ENCODE assay signal across 1 cellular context in the genomic region with DNA sequence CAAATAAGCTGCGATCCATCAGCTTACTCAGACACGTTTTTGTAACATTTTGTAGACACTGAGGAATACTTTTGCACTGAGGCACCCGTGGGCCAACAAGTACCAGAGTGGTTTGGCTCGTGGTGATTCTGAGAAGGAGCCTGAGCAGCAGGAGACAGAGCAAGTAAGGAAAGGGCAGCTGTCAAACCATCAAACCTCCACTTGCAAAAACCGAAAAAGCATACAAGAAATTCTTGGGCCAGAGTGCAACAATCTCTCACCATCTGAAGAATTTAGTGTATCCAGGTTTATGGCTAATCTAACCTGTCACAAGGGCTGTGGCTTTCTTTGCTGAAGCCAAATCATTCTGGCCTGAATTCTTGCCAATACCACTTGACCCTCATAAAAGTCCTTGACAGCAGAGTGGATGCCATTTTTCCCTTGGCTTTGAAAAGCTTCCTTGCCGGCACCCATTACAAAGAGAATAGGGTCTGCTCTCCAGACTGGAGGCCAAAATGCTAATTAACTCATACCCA.
TF ChIP-seq lines count a peak whose summit lies in the region.

No MANE protein-coding gene starts in this region.

TF ChIP-seq in GM23338, 12 proteins besides CTCF, POLR2A, EP300 and RAD21 (continued from another document):
- TF ChIP-seq, protein P1, sequence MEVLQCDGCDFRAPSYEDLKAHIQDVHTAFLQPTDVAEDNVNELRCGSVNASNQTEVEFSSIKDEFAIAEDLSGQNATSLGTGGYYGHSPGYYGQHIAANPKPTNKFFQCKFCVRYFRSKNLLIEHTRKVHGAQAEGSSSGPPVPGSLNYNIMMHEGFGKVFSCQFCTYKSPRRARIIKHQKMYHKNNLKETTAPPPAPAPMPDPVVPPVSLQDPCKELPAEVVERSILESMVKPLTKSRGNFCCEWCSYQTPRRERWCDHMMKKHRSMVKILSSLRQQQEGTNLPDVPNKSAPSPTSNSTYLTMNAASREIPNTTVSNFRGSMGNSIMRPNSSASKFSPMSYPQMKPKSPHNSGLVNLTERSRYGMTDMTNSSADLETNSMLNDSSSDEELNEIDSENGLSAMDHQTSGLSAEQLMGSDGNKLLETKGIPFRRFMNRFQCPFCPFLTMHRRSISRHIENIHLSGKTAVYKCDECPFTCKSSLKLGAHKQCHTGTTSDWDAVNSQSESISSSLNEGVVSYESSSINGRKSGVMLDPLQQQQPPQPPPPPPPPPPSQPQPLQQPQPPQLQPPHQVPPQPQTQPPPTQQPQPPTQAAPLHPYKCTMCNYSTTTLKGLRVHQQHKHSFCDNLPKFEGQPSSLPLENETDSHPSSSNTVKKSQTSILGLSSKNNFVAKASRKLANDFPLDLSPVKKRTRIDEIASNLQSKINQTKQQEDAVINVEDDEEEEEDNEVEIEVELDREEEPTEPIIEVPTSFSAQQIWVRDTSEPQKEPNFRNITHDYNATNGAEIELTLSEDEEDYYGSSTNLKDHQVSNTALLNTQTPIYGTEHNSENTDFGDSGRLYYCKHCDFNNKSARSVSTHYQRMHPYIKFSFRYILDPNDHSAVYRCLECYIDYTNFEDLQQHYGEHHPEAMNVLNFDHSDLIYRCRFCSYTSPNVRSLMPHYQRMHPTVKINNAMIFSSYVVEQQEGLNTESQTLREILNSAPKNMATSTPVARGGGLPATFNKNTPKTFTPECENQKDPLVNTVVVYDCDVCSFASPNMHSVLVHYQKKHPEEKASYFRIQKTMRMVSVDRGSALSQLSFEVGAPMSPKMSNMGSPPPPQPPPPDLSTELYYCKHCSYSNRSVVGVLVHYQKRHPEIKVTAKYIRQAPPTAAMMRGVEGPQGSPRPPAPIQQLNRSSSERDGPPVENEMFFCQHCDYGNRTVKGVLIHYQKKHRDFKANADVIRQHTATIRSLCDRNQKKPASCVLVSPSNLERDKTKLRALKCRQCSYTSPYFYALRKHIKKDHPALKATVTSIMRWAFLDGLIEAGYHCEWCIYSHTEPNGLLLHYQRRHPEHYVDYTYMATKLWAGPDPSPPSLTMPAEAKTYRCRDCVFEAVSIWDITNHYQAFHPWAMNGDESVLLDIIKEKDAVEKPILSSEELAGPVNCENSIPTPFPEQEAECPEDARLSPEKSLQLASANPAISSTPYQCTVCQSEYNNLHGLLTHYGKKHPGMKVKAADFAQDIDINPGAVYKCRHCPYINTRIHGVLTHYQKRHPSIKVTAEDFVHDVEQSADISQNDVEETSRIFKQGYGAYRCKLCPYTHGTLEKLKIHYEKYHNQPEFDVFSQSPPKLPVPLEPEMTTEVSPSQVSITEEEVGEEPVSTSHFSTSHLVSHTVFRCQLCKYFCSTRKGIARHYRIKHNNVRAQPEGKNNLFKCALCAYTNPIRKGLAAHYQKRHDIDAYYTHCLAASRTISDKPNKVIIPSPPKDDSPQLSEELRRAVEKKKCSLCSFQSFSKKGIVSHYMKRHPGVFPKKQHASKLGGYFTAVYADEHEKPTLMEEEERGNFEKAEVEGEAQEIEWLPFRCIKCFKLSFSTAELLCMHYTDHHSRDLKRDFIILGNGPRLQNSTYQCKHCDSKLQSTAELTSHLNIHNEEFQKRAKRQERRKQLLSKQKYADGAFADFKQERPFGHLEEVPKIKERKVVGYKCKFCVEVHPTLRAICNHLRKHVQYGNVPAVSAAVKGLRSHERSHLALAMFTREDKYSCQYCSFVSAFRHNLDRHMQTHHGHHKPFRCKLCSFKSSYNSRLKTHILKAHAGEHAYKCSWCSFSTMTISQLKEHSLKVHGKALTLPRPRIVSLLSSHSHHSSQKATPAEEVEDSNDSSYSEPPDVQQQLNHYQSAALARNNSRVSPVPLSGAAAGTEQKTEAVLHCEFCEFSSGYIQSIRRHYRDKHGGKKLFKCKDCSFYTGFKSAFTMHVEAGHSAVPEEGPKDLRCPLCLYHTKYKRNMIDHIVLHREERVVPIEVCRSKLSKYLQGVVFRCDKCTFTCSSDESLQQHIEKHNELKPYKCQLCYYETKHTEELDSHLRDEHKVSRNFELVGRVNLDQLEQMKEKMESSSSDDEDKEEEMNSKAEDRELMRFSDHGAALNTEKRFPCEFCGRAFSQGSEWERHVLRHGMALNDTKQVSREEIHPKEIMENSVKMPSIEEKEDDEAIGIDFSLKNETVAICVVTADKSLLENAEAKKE (CRISPR knock-in tag; IDR thresholded peaks at IDR 0.05) = no peak
- no peak for TF ChIP-seq STAT1 (IDR thresholded peaks at IDR 0.05; ENCODE audit: unreplicated experiment)
- no peak for TF ChIP-seq JUNB (IDR thresholded peaks at IDR 0.05; ENCODE audit: unreplicated experiment)
